Comparison of ENCODE assay signal across 17 cellular contexts in genomic region chr11:65370659-65371049, GRCh38. TPM values are rescaled to one million over a fixed set of nuclear protein-coding genes. Genes with fewer than 3 reads are reported as not detected.
DNase-seq lines count a peak whose midpoint lies in the region; ATAC-seq, FAIRE-seq and TF ChIP-seq lines count a peak whose summit lies in the region.
"Had no signal": no experiment of that assay in that cellular context is flagged by ENCODE, and none has a peak within 500 bp of the region (broad histone marks: within the 10 kb centered on the region; RNA-seq: fewer than 3 reads in every experiment).

No MANE protein-coding gene starts in this region.

- no peak for TF ChIP-seq POLR2A in HepG2 (IDR thresholded peaks at IDR 0.05; ENCODE audit: insufficient read depth in 1 of 2, low read depth in 2 of 2, low read length in 2 of 2)

- H4K20me1 ChIP-seq in HepG2 (ENCODE audit: insufficient read depth, low read length) (no peaks in the 10 kb centered on the region), smooth muscle cell (ENCODE audit: low read depth) (no peaks in the 10 kb centered on the region)

- peaks cover 34% of the 10 kb centered on the region for H3K4me1 Mint-ChIP-seq in Caco-2 (ENCODE audit: low read depth, unreplicated experiment)
- H3K4me1 Mint-ChIP-seq: activated naive CD8-positive, alpha-beta T cell treated with anti-CD3 and anti-CD28 coated beads, Interleukin-2, amount 50 U/mL, for 24 hours had no signal

- H2AFZ ChIP-seq in HepG2 (ENCODE audit: low read length) (no peak overlapping the region), smooth muscle cell (ENCODE audit: low read depth) (no peak overlapping the region)

- no peaks in the 10 kb centered on the region for H3K36me3 ChIP-seq in Caco-2 (ENCODE audit: control insufficient read depth, insufficient read depth, low read length)
- no peaks in the 10 kb centered on the region for H3K36me3 ChIP-seq in adipocyte (ENCODE audit: control insufficient read depth, insufficient read depth, low read length, severe bottlenecking)
- H3K36me3 ChIP-seq in HepG2 (replicated peaks in 1 of 2; ENCODE audit: control insufficient read depth in 1 of 2, insufficient read depth in 2 of 2, low read length in 2 of 2), result no peaks in the 10 kb centered on the region
- H3K36me3 ChIP-seq in smooth muscle cell (ENCODE audit: low read depth), result no peaks in the 10 kb centered on the region

- no peaks in the 10 kb centered on the region for H3K9me3 ChIP-seq in Caco-2
- no peaks in the 10 kb centered on the region for H3K9me3 ChIP-seq in adipocyte (ENCODE audit: control insufficient read depth, low read length)
- no peaks in the 10 kb centered on the region for H3K9me3 ChIP-seq in HepG2 (ENCODE audit: low read length)
- H3K9me3 ChIP-seq in smooth muscle cell (replicated peaks; ENCODE audit: low read depth), result no peaks in the 10 kb centered on the region

- POLR2A ChIA-PET in Caco-2 (lab: Charles Lee), result interaction anchor here (0.8 to 1.6 kb wide), 19 partner anchors 12 to 259 kb away, joined by 3 to 14 read pairs (median 4); partner anchors contain the start of genes DPF2, FRMD8, NEAT1 and SLC25A45
- POLR2A ChIA-PET in HepG2 (lab: Yijun Ruan, JAX), result interaction anchor here (0.7 to 2.5 kb wide), 20 partner anchors 9 to 205 kb away, joined by 3 to 39 read pairs (median 6); partner anchors contain the start of genes FRMD8, MALAT1, NEAT1 and SCYL1

- intact Hi-C loops in Caco-2 (cut with micrococcal nuclease; ENCODE audit: unreplicated experiment) (loop anchor here (1.0 to 2.0 kb wide), 3 partner anchors 12 to 137 kb away; partner anchors contain the start of gene SLC25A45), HepG2 (cut with micrococcal nuclease; ENCODE audit: unreplicated experiment) (loop anchor here (1.0 kb wide), 1 partner anchor 12 kb away; the partner anchor contains the start of gene SLC25A45)

- no peak for DNase-seq in Caco-2
- DNase-seq in adipocyte (ENCODE audit: low read depth), result no peak
- DNase-seq in HepG2 (ENCODE audit: low spot score), result no peak
- no peak for DNase-seq in smooth muscle cell (lab: John Stamatoyannopoulos, UW; ENCODE audit: unreplicated experiment)
- no peak for DNase-seq in activated effector memory CD4-positive, alpha-beta T cell treated with anti-CD3 and anti-CD28 coated beads, Interleukin-2, amount 50 U/mL, for 16 hours
- DNase-seq in frontal cortex (ENCODE audit: low spot score in 2 of 2), result no peak
- DNase-seq in SKM-1 treated with dmso at 0.1 percent for 144 hours (lab: John Stamatoyannopoulos, UW; ENCODE audit: unreplicated experiment), result no peak
- DNase-seq in NOMO-1 treated with DMSO at 0.1 percent for 48 hours (lab: John Stamatoyannopoulos, UW; ENCODE audit: unreplicated experiment), result no peak
- DNase-seq: activated CD4-positive, alpha-beta T cell treated with anti-CD3 and anti-CD28 coated beads, Interleukin-2, amount 50 U/mL, for 4 hours; activated naive CD8-positive, alpha-beta T cell treated with anti-CD3 and anti-CD28 coated beads, Interleukin-2, amount 50 U/mL, for 24 hours; activated T-cell treated with anti-CD3 and anti-CD28 coated beads, Interleukin-2, amount 50 U/mL, for 4 hours; GOT3; NCI-H1105; NK-92 treated with Interleukin-12 subunit alpha and Interleukin-12 subunit beta, amount 100 ng/mL, for 24 hours; retina; stimulated activated CD4-positive, alpha-beta T cell treated with anti-CD3 and anti-CD28 coated beads, Interleukin-4, amount 100 ng/mL, for 24 hours had no signal

- no peak for TF ChIP-seq EP300 in HepG2 (IDR thresholded peaks at IDR 0.05; ENCODE audit: low read depth in 2 of 2, low read length in 2 of 2)
- TF ChIP-seq EP300 in HepG2 (CRISPR knock-in tag; IDR thresholded peaks at IDR 0.05; ENCODE audit: borderline replicate concordance), result no peak

- H3K4me1 ChIP-seq in Caco-2 (peaks cover 43% of the 10 kb centered on the region), adipocyte (ENCODE audit: control insufficient read depth, insufficient read depth, low read length) (peaks cover 10% of the 10 kb centered on the region), HepG2 (ENCODE audit: insufficient read depth, low read length) (peaks cover 71% of the 10 kb centered on the region), smooth muscle cell (ENCODE audit: low read depth) (no peaks in the 10 kb centered on the region)

- H3K4me2 ChIP-seq in HepG2 (ENCODE audit: low read depth, low read length) (peak overlapping the region; percentile 38), smooth muscle cell (peak overlapping the region; percentile 37)

- TF ChIP-seq RAD21 in HepG2 (CRISPR knock-in tag; IDR thresholded peaks at IDR 0.05), result no peak

- H3K9me3 Mint-ChIP-seq in Caco-2 (ENCODE audit: unreplicated experiment), result no peaks in the 10 kb centered on the region
- H3K9me3 Mint-ChIP-seq: activated naive CD8-positive, alpha-beta T cell treated with anti-CD3 and anti-CD28 coated beads, Interleukin-2, amount 50 U/mL, for 24 hours; activated T-cell treated with anti-CD3 and anti-CD28 coated beads, Interleukin-2, amount 50 U/mL, for 4 hours; nephron had no signal

- WGBS in HepG2 (ENCODE audit: low lambda C conversion rate), result 31% methylated on average over 6 of the region's 6 CpGs
- 80% methylated on average over 6 of the region's 6 CpGs for WGBS in smooth muscle cell (ENCODE audit: low lambda C conversion rate)

- no peak for TF ChIP-seq CTCF in Caco-2 (IDR thresholded peaks at IDR 0.05; ENCODE audit: insufficient read depth in 1 of 2, low read depth in 1 of 2, low read length in 1 of 2, severe bottlenecking in 1 of 2, unreplicated experiment in 1 of 2)
- no peak for TF ChIP-seq CTCF in HepG2 (CRISPR knock-in tag; IDR thresholded peaks at IDR 0.05)
- TF ChIP-seq CTCF in smooth muscle cell (IDR thresholded peaks at IDR 0.05; ENCODE audit: borderline replicate concordance, insufficient read depth, poor library complexity, severe bottlenecking), result no peak

- H3K27ac Mint-ChIP-seq in Caco-2 (ENCODE audit: unreplicated experiment), result peak overlapping the region; percentile 94
- H3K27ac Mint-ChIP-seq: activated naive CD8-positive, alpha-beta T cell treated with anti-CD3 and anti-CD28 coated beads, Interleukin-2, amount 50 U/mL, for 24 hours had no signal

- H3K27me3 ChIP-seq in Caco-2 (replicated peaks; ENCODE audit: control insufficient read depth, insufficient read depth, low read length), result no peaks in the 10 kb centered on the region
- no peaks in the 10 kb centered on the region for H3K27me3 ChIP-seq in adipocyte (replicated peaks; ENCODE audit: control insufficient read depth, insufficient read depth, low read length)
- H3K27me3 ChIP-seq in HepG2 (ENCODE audit: control insufficient read depth in 1 of 2, insufficient read depth in 2 of 2, low read length in 2 of 2), result peaks cover 0 to 2% of the 10 kb centered on the region in 2 experiments; a peak in 2 of 5 replicates
- H3K27me3 ChIP-seq in smooth muscle cell (ENCODE audit: low read depth), result no peaks in the 10 kb centered on the region

- H3K9ac ChIP-seq in adipocyte (ENCODE audit: low read length) (peak overlapping the region; percentile 32), HepG2 (ENCODE audit: insufficient read depth, low read depth, low read length) (peak overlapping the region; percentile 53; the same call in 1 of the 2 replicates), smooth muscle cell (ENCODE audit: low read depth) (peak overlapping the region; percentile 79)

- H3K27ac ChIP-seq in HepG2 (ENCODE audit: extremely low read length, insufficient read depth, low read length), result no peak overlapping the region
- H3K27ac ChIP-seq in smooth muscle cell (ENCODE audit: low read depth), result peak overlapping the region; percentile 95

- H3K36me3 Mint-ChIP-seq in Caco-2 (ENCODE audit: insufficient read depth, unreplicated experiment), result peaks cover 4% of the 10 kb centered on the region

- peaks cover 9% of the 10 kb centered on the region for H3F3A ChIP-seq in smooth muscle cell (ENCODE audit: low read depth)

- no peak overlapping the region for H3K4me3 ChIP-seq in Caco-2 (ENCODE audit: low read depth, low read length)
- no peak overlapping the region for H3K4me3 ChIP-seq in adipocyte (ENCODE audit: low read length)
- H3K4me3 ChIP-seq in HepG2 (replicated peaks in 1 of 3; ENCODE audit: insufficient read depth in 1 of 3, low read depth in 2 of 3, low read length in 3 of 3), result peak overlapping the region in 1 of 3 experiments; percentile 4; a peak in 1 of 6 replicates
- H3K4me3 ChIP-seq in smooth muscle cell, result no peak overlapping the region

- H3K27me3 Mint-ChIP-seq in Caco-2 (ENCODE audit: insufficient read depth, unreplicated experiment), result no peaks in the 10 kb centered on the region
- H3K27me3 Mint-ChIP-seq: activated naive CD8-positive, alpha-beta T cell treated with anti-CD3 and anti-CD28 coated beads, Interleukin-2, amount 50 U/mL, for 24 hours had no signal

- in situ Hi-C loops in HepG2 (cut with HindIII; ENCODE audit: extremely low pct_ligation_motif_present, low pct_unique_long_range_greater_than_20kb), result no loop called here

- ATAC-seq in HepG2, result no peak
- ATAC-seq: activated naive CD8-positive, alpha-beta T cell treated with anti-CD3 and anti-CD28 coated beads, Interleukin-2, amount 50 U/mL, for 24 hours; activated T-cell treated with anti-CD3 and anti-CD28 coated beads, Interleukin-2, amount 50 U/mL, for 4 hours had no signal

- no peaks in the 10 kb centered on the region for H3K79me2 ChIP-seq in HepG2 (ENCODE audit: insufficient read depth, low read length)
- peaks cover 5% of the 10 kb centered on the region for H3K79me2 ChIP-seq in smooth muscle cell (ENCODE audit: low read depth)

- FAIRE-seq in HepG2 (lab: Jason Lieb, UNC) (no peak), frontal cortex (lab: Jason Lieb, UNC) (no peak)

- BruUV-seq in Caco-2 (replicated peaks; lab: Mats Ljungman, UMichigan), result TSS peak; percentile 99
- BruUV-seq in HepG2 (replicated peaks; lab: Mats Ljungman, UMichigan), result TSS peak; percentile 96

- CTCF ChIA-PET in Caco-2 (lab: Charles Lee) (interaction anchor here (0.6 to 1.6 kb wide), 13 partner anchors 10 to 1819 kb away, joined by 3 to 23 read pairs (median 4); partner anchors contain the start of gene DPF2), HepG2 (lab: Yijun Ruan, JAX; ENCODE audit: low intra/inter-chr PET ratio, low total read pairs) (no interaction called here)

- H3K4me3 Mint-ChIP-seq in Caco-2 (ENCODE audit: unreplicated experiment), result peak overlapping the region; percentile 27
- H3K4me3 Mint-ChIP-seq: activated naive CD8-positive, alpha-beta T cell treated with anti-CD3 and anti-CD28 coated beads, Interleukin-2, amount 50 U/mL, for 24 hours; activated T-cell treated with anti-CD3 and anti-CD28 coated beads, Interleukin-2, amount 50 U/mL, for 4 hours; nephron had no signal

RNA-seq across cellular contexts. Expression of gene SLC25A45, which starts 11.8 kb away (rescaled TPM):
- total RNA-seq in Caco-2 (2022), result 8.1 and 8.5 TPM in 2 replicates
- total RNA-seq in HepG2 (2016; rRNA removed; fragmentation: Illumina TruSeq; extraction: Trizol), result 2.1 and 3.4 TPM in 2 replicates
- total RNA-seq in HepG2 (2016; cell fraction: cytosol; rRNA removed; fragmentation: Illumina TruSeq; extraction: Trizol; ENCODE audit: low read depth), result 0.79 and 1.0 TPM in 2 replicates
- 1.9 TPM in 2 replicates for total RNA-seq in HepG2 (2016; cell fraction: insoluble cytoplasmic fraction; rRNA removed; fragmentation: Illumina TruSeq; extraction: Trizol)
- total RNA-seq in HepG2 (2016; cell fraction: membrane; rRNA removed; fragmentation: Illumina TruSeq; extraction: Trizol), result 1.5 and 2.2 TPM in 2 replicates
- 1.3 and 3.5 TPM in 2 replicates for total RNA-seq in HepG2 (2016; cell fraction: nucleus; rRNA removed; fragmentation: Illumina TruSeq; extraction: Trizol)
- 1.2 and 1.9 TPM in 2 replicates for polyA plus RNA-seq in HepG2 (2011; rRNA removed)
- 0.95 and 0.99 TPM in 2 replicates for polyA plus RNA-seq in HepG2 (2011; cell fraction: cytosol; rRNA removed)
- 5.9 and 6.0 TPM in 2 replicates for polyA plus RNA-seq in HepG2 (2011; cell fraction: nucleus; rRNA removed)
- polyA plus RNA-seq in HepG2 (2012), result 2.0 and 4.1 TPM in 2 replicates
- polyA plus RNA-seq in HepG2 (2016; cell fraction: cytosol; fragmentation: Illumina TruSeq; extraction: Trizol; ENCODE audit: low read depth), result 0.45 and 0.70 TPM in 2 replicates
- polyA plus RNA-seq in HepG2 (2016; cell fraction: insoluble cytoplasmic fraction; fragmentation: Illumina TruSeq; extraction: Trizol; ENCODE audit: low read depth), result 1.3 and 1.6 TPM in 2 replicates
- 1.4 and 1.5 TPM in 2 replicates for polyA plus RNA-seq in HepG2 (2016; cell fraction: membrane; fragmentation: Illumina TruSeq; extraction: Trizol; ENCODE audit: low read depth)
- polyA plus RNA-seq in HepG2 (2016; cell fraction: nucleus; fragmentation: Illumina TruSeq; extraction: Trizol; ENCODE audit: insufficient read depth, low read depth), result 5.6 and 8.8 TPM in 2 replicates
- 1.9 and 7.2 TPM in 2 replicates for polyA minus RNA-seq in HepG2 (2011; rRNA and poly(A)+ RNA removed; ENCODE audit: low replicate concordance)
- polyA minus RNA-seq in HepG2 (2011; cell fraction: cytosol; rRNA and poly(A)+ RNA removed), result 1.4 and 2.5 TPM in 2 replicates
- polyA minus RNA-seq in HepG2 (2011; cell fraction: nucleus; rRNA and poly(A)+ RNA removed), result 1.4 and 2.4 TPM in 2 replicates
- 0.81 and 2.2 TPM in 2 replicates for total RNA-seq in smooth muscle cell
- 3.4 and 7.7 TPM in 2 replicates for polyA plus RNA-seq in smooth muscle cell
- total RNA-seq in frontal cortex, result 0.41 TPM

RNA-seq across cellular contexts. Expression of gene FRMD8, which starts 15.8 kb away (rescaled TPM):
- 35.1 and 38.2 TPM in 2 replicates for total RNA-seq in Caco-2 (2022)
- total RNA-seq in HepG2 (2016; rRNA removed; fragmentation: Illumina TruSeq; extraction: Trizol), result 18.0 and 20.6 TPM in 2 replicates
- total RNA-seq in HepG2 (2016; cell fraction: cytosol; rRNA removed; fragmentation: Illumina TruSeq; extraction: Trizol; ENCODE audit: low read depth), result 2.2 and 2.9 TPM in 2 replicates
- total RNA-seq in HepG2 (2016; cell fraction: insoluble cytoplasmic fraction; rRNA removed; fragmentation: Illumina TruSeq; extraction: Trizol), result 17.5 and 22.6 TPM in 2 replicates
- total RNA-seq in HepG2 (2016; cell fraction: membrane; rRNA removed; fragmentation: Illumina TruSeq; extraction: Trizol), result 5.3 and 6.3 TPM in 2 replicates
- 12.4 and 14.6 TPM in 2 replicates for total RNA-seq in HepG2 (2016; cell fraction: nucleus; rRNA removed; fragmentation: Illumina TruSeq; extraction: Trizol)
- polyA plus RNA-seq in HepG2 (2011; rRNA removed), result 5.8 and 9.4 TPM in 2 replicates
- polyA plus RNA-seq in HepG2 (2011; cell fraction: cytosol; rRNA removed), result 5.9 and 6.7 TPM in 2 replicates
- polyA plus RNA-seq in HepG2 (2011; cell fraction: nucleus; rRNA removed), result 26.7 and 32.6 TPM in 2 replicates
- polyA plus RNA-seq in HepG2 (2012), result 3.5 and 5.2 TPM in 2 replicates
- polyA plus RNA-seq in HepG2 (2016; cell fraction: cytosol; fragmentation: Illumina TruSeq; extraction: Trizol; ENCODE audit: low read depth), result 2.5 and 2.6 TPM in 2 replicates
- polyA plus RNA-seq in HepG2 (2016; cell fraction: insoluble cytoplasmic fraction; fragmentation: Illumina TruSeq; extraction: Trizol; ENCODE audit: low read depth), result 13.5 and 17.1 TPM in 2 replicates
- 2.8 and 3.8 TPM in 2 replicates for polyA plus RNA-seq in HepG2 (2016; cell fraction: membrane; fragmentation: Illumina TruSeq; extraction: Trizol; ENCODE audit: low read depth)
- 21.4 and 24.7 TPM in 2 replicates for polyA plus RNA-seq in HepG2 (2016; cell fraction: nucleus; fragmentation: Illumina TruSeq; extraction: Trizol; ENCODE audit: insufficient read depth, low read depth)
- 22.3 and 24.3 TPM in 2 replicates for polyA minus RNA-seq in HepG2 (2011; rRNA and poly(A)+ RNA removed; ENCODE audit: low replicate concordance)
- polyA minus RNA-seq in HepG2 (2011; cell fraction: cytosol; rRNA and poly(A)+ RNA removed), result 5.4 and 6.2 TPM in 2 replicates
- polyA minus RNA-seq in HepG2 (2011; cell fraction: nucleus; rRNA and poly(A)+ RNA removed), result 6.2 and 11.8 TPM in 2 replicates
- total RNA-seq in smooth muscle cell, result 16.7 and 19.1 TPM in 2 replicates
- 37.8 and 40.8 TPM in 2 replicates for polyA plus RNA-seq in smooth muscle cell
- total RNA-seq in frontal cortex, result 8.2 TPM

RNA-seq across cellular contexts. Expression of gene TIGD3, which starts 16.1 kb away (rescaled TPM):
- total RNA-seq in Caco-2 (2022) (3.0 and 3.2 TPM in 2 replicates), HepG2 (2016; rRNA removed; fragmentation: Illumina TruSeq; extraction: Trizol) (4.0 and 4.9 TPM in 2 replicates), smooth muscle cell (0.49 TPM in 1 of 2 replicates, not detected in the other), frontal cortex (5.3 TPM)
- total RNA-seq in HepG2 (2016; cell fraction: cytosol; rRNA removed; fragmentation: Illumina TruSeq; extraction: Trizol; ENCODE audit: low read depth), result 1.8 TPM in 2 replicates
- total RNA-seq in HepG2 (2016; cell fraction: insoluble cytoplasmic fraction; rRNA removed; fragmentation: Illumina TruSeq; extraction: Trizol), result 2.9 and 5.0 TPM in 2 replicates
- 4.8 and 6.2 TPM in 2 replicates for total RNA-seq in HepG2 (2016; cell fraction: membrane; rRNA removed; fragmentation: Illumina TruSeq; extraction: Trizol)
- total RNA-seq in HepG2 (2016; cell fraction: nucleus; rRNA removed; fragmentation: Illumina TruSeq; extraction: Trizol), result 3.5 and 3.9 TPM in 2 replicates
- polyA plus RNA-seq in HepG2 (2011; rRNA removed) (0.49 and 1.0 TPM in 2 replicates), smooth muscle cell (not detected in 2 replicates)
- 0.56 and 0.79 TPM in 2 replicates for polyA plus RNA-seq in HepG2 (2011; cell fraction: cytosol; rRNA removed)
- 1.9 and 2.2 TPM in 2 replicates for polyA plus RNA-seq in HepG2 (2011; cell fraction: nucleus; rRNA removed)
- polyA plus RNA-seq in HepG2 (2012), result 0.59 and 0.70 TPM in 2 replicates
- 1.0 and 1.4 TPM in 2 replicates for polyA plus RNA-seq in HepG2 (2016; cell fraction: cytosol; fragmentation: Illumina TruSeq; extraction: Trizol; ENCODE audit: low read depth)
- 2.7 and 3.5 TPM in 2 replicates for polyA plus RNA-seq in HepG2 (2016; cell fraction: insoluble cytoplasmic fraction; fragmentation: Illumina TruSeq; extraction: Trizol; ENCODE audit: low read depth)
- polyA plus RNA-seq in HepG2 (2016; cell fraction: membrane; fragmentation: Illumina TruSeq; extraction: Trizol; ENCODE audit: low read depth), result 2.7 and 3.4 TPM in 2 replicates
- polyA plus RNA-seq in HepG2 (2016; cell fraction: nucleus; fragmentation: Illumina TruSeq; extraction: Trizol; ENCODE audit: insufficient read depth, low read depth), result 6.7 TPM in 2 replicates
- 1.2 and 1.3 TPM in 2 replicates for polyA minus RNA-seq in HepG2 (2011; rRNA and poly(A)+ RNA removed; ENCODE audit: low replicate concordance)
- 0.59 and 0.79 TPM in 2 replicates for polyA minus RNA-seq in HepG2 (2011; cell fraction: cytosol; rRNA and poly(A)+ RNA removed)
- 1.1 and 1.5 TPM in 2 replicates for polyA minus RNA-seq in HepG2 (2011; cell fraction: nucleus; rRNA and poly(A)+ RNA removed)

RNA-seq across cellular contexts. Expression of gene DPF2, which starts 37.0 kb away (rescaled TPM):
- total RNA-seq in Caco-2 (2022) (64.2 and 65.3 TPM in 2 replicates), HepG2 (2016; rRNA removed; fragmentation: Illumina TruSeq; extraction: Trizol) (30.4 and 31.0 TPM in 2 replicates), smooth muscle cell (40.1 and 40.5 TPM in 2 replicates), frontal cortex (17.5 TPM)
- 6.9 and 8.6 TPM in 2 replicates for total RNA-seq in HepG2 (2016; cell fraction: cytosol; rRNA removed; fragmentation: Illumina TruSeq; extraction: Trizol; ENCODE audit: low read depth)
- total RNA-seq in HepG2 (2016; cell fraction: insoluble cytoplasmic fraction; rRNA removed; fragmentation: Illumina TruSeq; extraction: Trizol), result 30.2 and 32.5 TPM in 2 replicates
- 14.1 and 16.7 TPM in 2 replicates for total RNA-seq in HepG2 (2016; cell fraction: membrane; rRNA removed; fragmentation: Illumina TruSeq; extraction: Trizol)
- 22.1 and 26.8 TPM in 2 replicates for total RNA-seq in HepG2 (2016; cell fraction: nucleus; rRNA removed; fragmentation: Illumina TruSeq; extraction: Trizol)
- polyA plus RNA-seq in HepG2 (2011; rRNA removed) (20.4 and 21.0 TPM in 2 replicates), smooth muscle cell (69.4 and 82.1 TPM in 2 replicates)
- polyA plus RNA-seq in HepG2 (2011; cell fraction: cytosol; rRNA removed), result 18.8 and 20.8 TPM in 2 replicates
- polyA plus RNA-seq in HepG2 (2011; cell fraction: nucleus; rRNA removed), result 70.3 and 70.7 TPM in 2 replicates
- 24.2 and 26.4 TPM in 2 replicates for polyA plus RNA-seq in HepG2 (2012)
- polyA plus RNA-seq in HepG2 (2016; cell fraction: cytosol; fragmentation: Illumina TruSeq; extraction: Trizol; ENCODE audit: low read depth), result 3.8 and 3.9 TPM in 2 replicates
- 40.7 and 49.0 TPM in 2 replicates for polyA plus RNA-seq in HepG2 (2016; cell fraction: insoluble cytoplasmic fraction; fragmentation: Illumina TruSeq; extraction: Trizol; ENCODE audit: low read depth)
- polyA plus RNA-seq in HepG2 (2016; cell fraction: membrane; fragmentation: Illumina TruSeq; extraction: Trizol; ENCODE audit: low read depth), result 9.5 and 10.0 TPM in 2 replicates
- 56.7 and 57.4 TPM in 2 replicates for polyA plus RNA-seq in HepG2 (2016; cell fraction: nucleus; fragmentation: Illumina TruSeq; extraction: Trizol; ENCODE audit: insufficient read depth, low read depth)
- polyA minus RNA-seq in HepG2 (2011; rRNA and poly(A)+ RNA removed; ENCODE audit: low replicate concordance), result 48.9 and 49.9 TPM in 2 replicates
- 18.2 and 18.4 TPM in 2 replicates for polyA minus RNA-seq in HepG2 (2011; cell fraction: cytosol; rRNA and poly(A)+ RNA removed)
- 31.2 and 43.3 TPM in 2 replicates for polyA minus RNA-seq in HepG2 (2011; cell fraction: nucleus; rRNA and poly(A)+ RNA removed)

RNA-seq across cellular contexts. Expression of gene NEAT1, which starts 51.9 kb away (rescaled TPM):
- total RNA-seq in Caco-2 (2022) (235 and 254 TPM in 2 replicates), HepG2 (2016; rRNA removed; fragmentation: Illumina TruSeq; extraction: Trizol) (10.5 and 20.5 TPM in 2 replicates), smooth muscle cell (142 and 155 TPM in 2 replicates), frontal cortex (1.6 TPM)
- total RNA-seq in HepG2 (2016; cell fraction: cytosol; rRNA removed; fragmentation: Illumina TruSeq; extraction: Trizol; ENCODE audit: low read depth), result 2.2 and 2.6 TPM in 2 replicates
- total RNA-seq in HepG2 (2016; cell fraction: insoluble cytoplasmic fraction; rRNA removed; fragmentation: Illumina TruSeq; extraction: Trizol), result 8.4 and 21.3 TPM in 2 replicates
- total RNA-seq in HepG2 (2016; cell fraction: membrane; rRNA removed; fragmentation: Illumina TruSeq; extraction: Trizol), result 7.8 and 8.3 TPM in 2 replicates
- 196 and 220 TPM in 2 replicates for total RNA-seq in HepG2 (2016; cell fraction: nucleus; rRNA removed; fragmentation: Illumina TruSeq; extraction: Trizol)
- polyA plus RNA-seq in HepG2 (2011; rRNA removed) (41.2 and 41.3 TPM in 2 replicates), smooth muscle cell (14.9 and 84.6 TPM in 2 replicates)
- 13.0 and 13.4 TPM in 2 replicates for polyA plus RNA-seq in HepG2 (2011; cell fraction: cytosol; rRNA removed)
- polyA plus RNA-seq in HepG2 (2011; cell fraction: nucleus; rRNA removed), result 222 and 327 TPM in 2 replicates
- polyA plus RNA-seq in HepG2 (2012), result 288 and 371 TPM in 2 replicates
- 3.6 and 4.3 TPM in 2 replicates for polyA plus RNA-seq in HepG2 (2016; cell fraction: cytosol; fragmentation: Illumina TruSeq; extraction: Trizol; ENCODE audit: low read depth)
- 54.0 and 61.1 TPM in 2 replicates for polyA plus RNA-seq in HepG2 (2016; cell fraction: insoluble cytoplasmic fraction; fragmentation: Illumina TruSeq; extraction: Trizol; ENCODE audit: low read depth)
- 47.1 and 54.4 TPM in 2 replicates for polyA plus RNA-seq in HepG2 (2016; cell fraction: membrane; fragmentation: Illumina TruSeq; extraction: Trizol; ENCODE audit: low read depth)
- 577 and 628 TPM in 2 replicates for polyA plus RNA-seq in HepG2 (2016; cell fraction: nucleus; fragmentation: Illumina TruSeq; extraction: Trizol; ENCODE audit: insufficient read depth, low read depth)
- 64.6 and 225 TPM in 2 replicates for polyA minus RNA-seq in HepG2 (2011; rRNA and poly(A)+ RNA removed; ENCODE audit: low replicate concordance)
- 17.3 and 20.2 TPM in 2 replicates for polyA minus RNA-seq in HepG2 (2011; cell fraction: cytosol; rRNA and poly(A)+ RNA removed)
- 1,479 and 1,737 TPM in 2 replicates for polyA minus RNA-seq in HepG2 (2011; cell fraction: nucleus; rRNA and poly(A)+ RNA removed)
